8 cellular contexts compared by ENCODE assay signal in the genomic region with DNA sequence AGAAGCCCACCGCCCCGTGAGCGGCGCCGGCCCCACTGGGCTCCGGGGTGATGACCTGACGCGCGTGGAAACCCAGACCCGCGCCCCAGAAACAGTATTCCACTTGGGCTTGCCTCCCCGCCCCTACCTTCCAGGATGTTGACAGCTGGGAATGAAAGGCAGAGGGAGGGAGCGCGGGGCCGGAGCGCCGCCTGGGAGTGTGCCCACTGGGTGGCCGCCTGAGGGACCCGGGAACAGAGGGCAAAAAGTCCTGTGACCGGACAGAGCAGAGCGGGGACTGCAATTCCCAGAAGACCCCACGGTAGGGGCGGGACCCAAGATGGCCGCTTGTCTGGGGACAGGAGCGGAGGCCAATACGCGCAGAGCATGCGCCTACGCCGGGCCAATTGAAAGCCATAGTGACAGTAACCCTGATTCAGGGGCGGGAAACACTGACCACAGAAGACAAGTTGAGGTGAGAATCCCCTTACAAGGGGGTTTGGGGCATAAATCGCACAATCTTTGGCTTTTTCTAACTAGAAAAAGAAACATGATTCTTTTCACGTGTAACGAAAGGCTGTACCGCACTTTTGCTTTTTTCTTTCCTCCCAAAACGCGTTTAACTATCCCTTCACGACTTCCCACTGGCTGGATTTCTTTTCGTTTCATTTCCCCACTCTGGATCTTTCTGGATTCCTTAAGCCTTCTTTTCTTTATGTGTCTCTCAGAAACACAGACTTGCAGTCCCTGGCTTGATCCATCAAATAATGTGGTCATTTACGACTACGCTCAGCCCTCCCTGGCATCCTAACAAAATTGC. TPM values are rescaled to one million over a fixed set of nuclear protein-coding genes. Genes with fewer than 3 reads are reported as not detected.
DNase-seq lines count a peak whose midpoint lies in the region; ATAC-seq and TF ChIP-seq lines count a peak whose summit lies in the region.

Gene FHIT (minus strand): TSS at position 279 of the 799 bp plus-strand sequence.

- no peaks in the 10 kb centered on the region for H3K9me3 Mint-ChIP-seq in natural killer cell

- H3K4me1 Mint-ChIP-seq in natural killer cell, result peaks cover 20 to 21% of the 10 kb centered on the region in 2 donors

- intact Hi-C loops in natural killer cell (cut with micrococcal nuclease), result no loop called here

- H3K4me3 ChIP-seq in fibroblast of pulmonary artery (replicated peaks; ENCODE audit: low read depth, low read length), result peak within 1 kb of the TSS; percentile 77

- H3K36me3 Mint-ChIP-seq in natural killer cell, result no peaks in the 10 kb centered on the region

- peak; percentile 95 to 99 (median 96) for ATAC-seq in natural killer cell

- H3K4me3 Mint-ChIP-seq in natural killer cell, result peak within 1 kb of the TSS; percentile 94

- TF ChIP-seq CTCF in fibroblast of pulmonary artery (IDR thresholded peaks at IDR 0.05; ENCODE audit: low read length, missing control alignments) (no peak), natural killer cell (IDR thresholded peaks at IDR 0.05) (no peak)

- H3K27ac Mint-ChIP-seq in natural killer cell, result peak within 1 kb of the TSS; percentile 12 to 27

- H3K27me3 Mint-ChIP-seq in natural killer cell (ENCODE audit: low read depth in 2 of 2), result peaks cover 7 to 16% of the 10 kb centered on the region in 2 donors

- peak; percentile 53 for TF ChIP-seq POLR2A in Raji (IDR thresholded peaks at IDR 0.05; ENCODE audit: insufficient read depth, low read depth, low read length)

- DNase-seq in ELR (ENCODE audit: low read depth) (peak; percentile 89), GOT3 (lab: John Stamatoyannopoulos, UW) (peak; percentile 74), LHCN-M2 (ENCODE audit: low read depth) (peak; percentile 88), fibroblast of pulmonary artery (ENCODE audit: low read depth) (peak; percentile 93), natural killer cell (peak; percentile 85)
- peak; percentile 73 for DNase-seq in activated T-helper 9 cell treated with anti-CD3 and anti-CD28 coated beads, Interleukin-2, amount 50 U/mL, for 16 hours (ENCODE audit: low read depth)
- DNase-seq in stimulated activated naive CD4-positive, alpha-beta T cell (lab: John Stamatoyannopoulos, UW), result peak; percentile 74 to 87 (median 84)

RNA-seq across cellular contexts. Expression of gene FHIT, which starts in this region (rescaled TPM):
- total RNA-seq in LHCN-M2 (2014; rRNA removed) (0.32 and 0.34 TPM in 2 replicates), natural killer cell (1 to 10 TPM; 2.7 to 6.1 (median 3.3) TPM)
- 0.17 TPM for polyA plus RNA-seq in LHCN-M2 (2012)

Comparison
In these comparisons a context has a peak if more than half of its experiments do, and no peak if none do; other contexts are left out.
1. Peak in every context shown above with its lines: DNase-seq, ATAC-seq and H3K4me3 ChIP-seq.
2. Peak in DNase-seq in LHCN-M2; RNA of the gene not detected or under 1 TPM.